In genomic region chr10:35545079-35545657, GRCh38 we compare ENCODE assay signal across 2 cellular contexts.
TF ChIP-seq lines count a peak whose summit lies in the region.

No MANE protein-coding gene starts in this region.

TF ChIP-seq in A549, 52 proteins besides CTCF, POLR2A, EP300 and RAD21:
- TF ChIP-seq FOSL2 (IDR thresholded peaks at IDR 0.05) (no peak), FOSL2 (CRISPR knock-in tag; IDR thresholded peaks at IDR 0.05) (no peak)

TF ChIP-seq in IMR-90, 13 proteins besides CTCF, POLR2A, EP300 and RAD21:
- TF ChIP-seq USF2 (IDR thresholded peaks at IDR 0.05; ENCODE audit: low read depth, low read length) (no peak), FOS (IDR thresholded peaks at IDR 0.05; ENCODE audit: low read depth, low read length) (no peak), ELK1 (IDR thresholded peaks at IDR 0.05; ENCODE audit: borderline replicate concordance, low read depth, low read length) (no peak), MAZ (IDR thresholded peaks at IDR 0.05; ENCODE audit: borderline replicate concordance, low read depth, low read length) (no peak), MAFK (IDR thresholded peaks at IDR 0.05; ENCODE audit: low read depth, low read length) (no peak), RCOR1 (IDR thresholded peaks at IDR 0.05; ENCODE audit: insufficient replicate concordance, low read length) (no peak), BHLHE40 (IDR thresholded peaks at IDR 0.05; ENCODE audit: low read depth, low read length) (no peak), MXI1 (IDR thresholded peaks at IDR 0.05; ENCODE audit: borderline replicate concordance, low read depth, low read length) (no peak)
TF ChIP-seq in IMR-90: peak in this region for 0.
